ENCODE assay signal across 8 cellular contexts in the genomic region with DNA sequence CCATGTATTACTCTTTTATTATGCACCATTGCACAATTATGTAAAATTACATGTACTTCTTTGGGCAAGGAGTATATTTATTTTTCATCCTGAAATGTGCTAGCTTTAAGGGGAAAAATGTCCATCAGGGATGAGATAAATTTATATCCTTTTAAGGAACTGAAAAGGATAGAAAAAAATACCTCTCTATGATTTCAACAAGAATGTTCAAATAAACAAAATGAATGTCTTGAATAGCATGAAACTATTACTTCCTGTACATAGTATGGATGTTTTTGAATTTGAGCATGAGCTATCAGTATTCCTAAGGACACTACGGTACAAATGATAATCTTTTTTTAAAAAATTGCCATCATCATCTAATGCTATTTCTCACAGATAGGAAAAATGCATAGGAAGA.
"Had no signal": no experiment of that assay in that cellular context is flagged by ENCODE, and none has a peak within 500 bp of the region (broad histone marks: within the 10 kb centered on the region; RNA-seq: fewer than 3 reads in every experiment).

No MANE protein-coding gene starts in this region.

- H3K36me3 ChIP-seq: HAP-1 had no signal

- H3K9ac ChIP-seq: GM23248 had no signal

- DNase-seq: GM23248, GOT3, H7, HFFc6 had no signal

- ATAC-seq: HCT116, K562 had no signal

- H3K27ac ChIP-seq: GM23248, HL-60 had no signal

- H3K4me3 ChIP-seq: GM23248, HAP-1, K562 had no signal
